In genomic region chr20:63325554-63326313, GRCh38 we compare ENCODE assay signal across 19 cellular contexts. TPM values are rescaled to one million over a fixed set of nuclear protein-coding genes. Genes with fewer than 3 reads are reported as not detected.
"Had no signal": no experiment of that assay in that cellular context is flagged by ENCODE, and none has a peak within 500 bp of the region (broad histone marks: within the 10 kb centered on the region; RNA-seq: fewer than 3 reads in every experiment).

No MANE protein-coding gene starts in this region.

- H3K9me3 Mint-ChIP-seq: neural crest cell, WTC11 had no signal

- H3K9me2 ChIP-seq: SK-N-SH had no signal

- H3K27me3 ChIP-seq: ascending aorta, ovary had no signal

- H3K27ac ChIP-seq: ascending aorta, ovary, transverse colon had no signal

- H3K9me3 ChIP-seq: ascending aorta, esophagus squamous epithelium, ovary, SK-N-SH, transverse colon had no signal

- H3K36me3 Mint-ChIP-seq: WTC11 had no signal

- DNase-seq: activated CD4-positive, alpha-beta T cell treated with anti-CD3 and anti-CD28 coated beads for 48 hours; activated CD8-positive, alpha-beta memory T cell treated with anti-CD3 and anti-CD28 coated beads for 24 hours; activated effector memory CD4-positive, alpha-beta T cell treated with Interleukin-2 at 50 U/mL for 16 hours; esophagus squamous epithelium; foreskin fibroblast; head of caudate nucleus; mesenchymal stem cell; retina; SK-N-SH; transverse colon had no signal

- H3K9ac ChIP-seq: SK-N-SH had no signal

- H3K27ac Mint-ChIP-seq: WTC11 had no signal

- H3K4me3 ChIP-seq: ascending aorta, esophagus squamous epithelium, ovary, skin epidermis, transverse colon had no signal

- ATAC-seq: left lobe of liver, WTC11 had no signal

- H3K36me3 ChIP-seq: ascending aorta, esophagus squamous epithelium, ovary, transverse colon had no signal

- H3K4me1 ChIP-seq: ascending aorta, transverse colon had no signal

- H3K4me2 ChIP-seq: SK-N-SH had no signal

- H3K4me3 Mint-ChIP-seq: neural crest cell, WTC11 had no signal

RNA-seq across cellular contexts. Expression of gene COL20A1, which starts 32.7 kb away (rescaled TPM):
- total RNA-seq: ascending aorta, bronchial epithelial cell, esophagus squamous epithelium, left lobe of liver, subcutaneous adipose tissue had no signal
- polyA plus RNA-seq: SK-N-SH had no signal

RNA-seq across cellular contexts. Expression of gene CHRNA4, which starts 35.4 kb away (rescaled TPM):
- total RNA-seq: ascending aorta; bronchial epithelial cell; esophagus squamous epithelium; subcutaneous adipose tissue; T-helper 1 cell treated with Interleukin-12 subunit alpha and Interleukin-12 subunit beta and Interleukin-4 antibody, amounts not matched to agents 30 ng/mL and 1 ng/mL, for 36 hours had no signal
- polyA plus RNA-seq: SK-N-SH had no signal
